ENCODE assay signal across 8 cellular contexts in the genomic region with DNA sequence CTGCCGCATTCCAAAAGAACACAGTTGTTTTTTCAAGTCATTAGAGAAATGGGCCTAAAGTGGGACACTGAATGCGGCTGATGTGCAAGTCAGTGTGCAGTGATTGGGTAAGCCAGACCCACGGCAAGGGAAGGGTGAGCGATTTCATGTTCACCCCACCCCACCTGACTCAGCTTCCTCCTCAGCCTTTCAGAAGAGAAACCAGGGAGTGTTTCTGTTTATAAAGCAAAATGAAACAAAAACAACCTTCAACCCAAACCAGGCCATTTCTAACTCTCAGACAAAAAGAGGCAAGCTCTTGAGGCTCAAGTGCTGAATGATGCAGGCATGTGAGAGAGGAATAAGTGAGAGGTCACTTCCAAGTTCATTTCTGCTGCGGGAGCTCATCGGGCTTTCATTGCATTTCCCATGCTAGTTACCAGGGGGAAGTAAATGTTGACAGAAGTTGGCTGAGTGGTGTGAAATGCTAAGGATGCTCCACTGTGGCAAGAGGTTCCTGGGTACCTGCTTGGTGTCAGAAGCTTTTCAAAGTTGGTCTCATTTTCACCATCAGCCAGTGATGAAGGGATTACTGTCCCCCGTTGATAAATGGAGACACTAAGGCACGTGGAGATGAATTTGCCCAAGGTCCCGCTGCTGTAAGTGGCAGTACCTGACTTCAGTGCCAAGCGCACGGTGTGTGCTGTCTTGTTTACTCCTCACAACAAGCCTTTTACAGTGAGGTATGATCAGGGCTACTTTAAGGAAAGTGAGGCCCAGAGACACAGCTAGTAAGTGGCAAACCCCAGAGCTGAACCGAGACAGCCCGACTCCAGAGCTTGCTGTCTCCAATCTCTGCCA. TPM values are rescaled to one million over a fixed set of nuclear protein-coding genes. Genes with fewer than 3 reads are reported as not detected.
DNase-seq lines count a peak whose midpoint lies in the region; ATAC-seq and TF ChIP-seq lines count a peak whose summit lies in the region.

No MANE protein-coding gene starts in this region.

- no peaks in the 10 kb centered on the region for H4K20me1 ChIP-seq in PC-3 (ENCODE audit: low read length)

- intact Hi-C loops in PC-3 (cut with micrococcal nuclease) (no loop called here), posterior cingulate gyrus (cut with DNase I) (no loop called here)

- peak overlapping the region; percentile 57 for H3K4me2 ChIP-seq in PC-3 (ENCODE audit: low read length)

- peak overlapping the region; percentile 1; the same call in 1 of the 2 replicates for H3K9ac ChIP-seq in PC-3 (ENCODE audit: low read length)

- no peaks in the 10 kb centered on the region for H3K27me3 ChIP-seq in PC-3 (ENCODE audit: low read length)

- H3K9me2 ChIP-seq in PC-3 (replicated peaks; ENCODE audit: low read length) = no peaks in the 10 kb centered on the region

- CTCF ChIA-PET in PC-3 (lab: Charles Lee) = interaction anchor here (0.8 to 1.2 kb wide), 4 partner anchors 65 to 234 kb away, joined by 3 to 14 read pairs (median 4); no protein-coding TSS in a partner anchor

- H3K36me3 ChIP-seq in PC-3 (ENCODE audit: low read depth, low read length) = peaks cover 6% of the 10 kb centered on the region

- no TSS peak for BruUV-seq in PC-3 (replicated peaks; lab: Mats Ljungman, UMichigan)

- H2AFZ ChIP-seq in PC-3 (ENCODE audit: low read length) = no peak overlapping the region

- no peaks in the 10 kb centered on the region for H3F3A ChIP-seq in PC-3 (ENCODE audit: low read length, unreplicated experiment)

- H3K9me3 ChIP-seq in PC-3 (ENCODE audit: low read length) = no peaks in the 10 kb centered on the region

- POLR2A ChIA-PET in PC-3 (lab: Charles Lee; ENCODE audit: unreplicated experiment) = interaction anchor here (0.5 to 0.7 kb wide), 2 partner anchors 65 to 100 kb away, joined by 3 to 4 read pairs; a partner anchor contains a TSS

- H3K27ac ChIP-seq in PC-3 (ENCODE audit: low read length) = peak overlapping the region; percentile 59

- H3K4me3 ChIP-seq in PC-3 (ENCODE audit: low read length) (no peak overlapping the region), epithelial cell of proximal tubule (ENCODE audit: low read depth, low read length) (peak overlapping the region; percentile 19)

- TF ChIP-seq CTCF in PC-3 (conservative IDR thresholded peaks at IDR 0.05; ENCODE audit: low read depth, low read length) = no peak
- no peak for TF ChIP-seq CTCF in epithelial cell of proximal tubule (conservative IDR thresholded peaks at IDR 0.05; ENCODE audit: low read depth, low read length)

- ATAC-seq in PC-3 (peak; percentile 75), GM18519 (IDR thresholded peaks at IDR 0.05; ENCODE audit: low FRiP score, unreplicated experiment) (no peak)

- H3K79me2 ChIP-seq in PC-3 (ENCODE audit: low read length) = no peaks in the 10 kb centered on the region

- peaks cover 33% of the 10 kb centered on the region for H3K4me1 ChIP-seq in PC-3 (ENCODE audit: insufficient read depth, low read length)

- peak; percentile 21 to 51 (median 25) for DNase-seq in stimulated activated CD4-positive, alpha-beta T cell treated with anti-CD3 and anti-CD28 coated beads, Interleukin-12 subunit alpha, Interleukin-12 subunit beta, amount 100 ng/mL, for 48 hours (ENCODE audit: low read depth in 2 of 3, low spot score in 1 of 3)
- no peak for DNase-seq in stimulated activated CD4-positive, alpha-beta T cell treated with anti-CD3 and anti-CD28 coated beads, Interleukin-12 subunit alpha, Interleukin-12 subunit beta, amount 100 ng/mL, for 4 hours
- DNase-seq in PC-3 (peak; percentile 49), epithelial cell of proximal tubule (ENCODE audit: low read depth) (no peak), amygdala (lab: John Stamatoyannopoulos, UW) (no peak), posterior cingulate gyrus (no peak)
- peak; percentile 67 for DNase-seq in stimulated activated CD4-positive, alpha-beta T cell treated with anti-CD3 and anti-CD28 coated beads, Interleukin-15, amount 100 ng/mL, for 24 hours

RNA-seq across cellular contexts. Expression of a gene that starts 29.1 kb away (rescaled TPM):
- total RNA-seq in PC-3 (2014; rRNA removed) (12.8 and 14.9 TPM in 2 replicates), epithelial cell of proximal tubule (10.3 and 11.5 TPM in 2 replicates)

RNA-seq across cellular contexts. Expression of a gene that starts 31.1 kb away (rescaled TPM):
- 35.2 and 43.7 TPM in 2 replicates for total RNA-seq in PC-3 (2014; rRNA removed)
- total RNA-seq in epithelial cell of proximal tubule = 21.3 and 32.5 TPM in 2 replicates

Comparison
In these comparisons a context has a peak if more than half of its experiments do, and no peak if none do; other contexts are left out.
1. DNase-seq: peak in stimulated activated CD4-positive, alpha-beta T cell treated with anti-CD3 and anti-CD28 coated beads, Interleukin-12 subunit alpha, Interleukin-12 subunit beta, amount 100 ng/mL, for 48 hours (3 of 3), PC-3 (single experiment) and stimulated activated CD4-positive, alpha-beta T cell treated with anti-CD3 and anti-CD28 coated beads, Interleukin-15, amount 100 ng/mL, for 24 hours (single experiment); none in stimulated activated CD4-positive, alpha-beta T cell treated with anti-CD3 and anti-CD28 coated beads, Interleukin-12 subunit alpha, Interleukin-12 subunit beta, amount 100 ng/mL, for 4 hours (single experiment), epithelial cell of proximal tubule (single experiment), amygdala (0 of 56) and posterior cingulate gyrus (0 of 10).